In the genomic region with DNA sequence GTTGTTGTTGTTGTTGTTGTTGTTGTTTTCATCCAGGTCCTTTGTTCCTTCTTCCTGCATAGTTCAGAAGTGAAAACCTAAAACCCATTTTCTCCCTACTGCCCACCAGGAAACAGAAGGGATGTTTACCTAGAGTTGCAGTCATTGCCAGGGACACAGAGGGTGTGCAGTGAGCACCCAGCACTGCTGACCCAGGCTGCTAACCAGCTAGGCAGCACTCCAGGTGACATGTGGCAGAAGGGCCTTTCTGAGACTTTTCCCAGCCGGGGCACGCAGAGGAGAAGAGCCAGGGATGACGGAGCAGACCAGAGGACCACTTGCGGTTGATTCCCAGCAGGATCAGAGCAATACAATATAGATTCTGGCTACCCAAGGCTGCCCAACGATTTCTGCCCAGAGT, we compare ENCODE assay signal across 34 cellular contexts.
"Had no signal": no experiment of that assay in that cellular context is flagged by ENCODE, and none has a peak within 500 bp of the region (broad histone marks: within the 10 kb centered on the region; RNA-seq: fewer than 3 reads in every experiment).

No MANE protein-coding gene starts in this region.

- DNase-seq: activated B cell treated with CpG ODN at 0.5 μM for 24 hours; activated CD4-positive, alpha-beta memory T cell treated with anti-CD3 and anti-CD28 coated beads for 36 hours; activated CD4-positive, alpha-beta T cell treated with anti-CD3 and anti-CD28 coated beads for 4 hours; activated CD4-positive, alpha-beta T cell treated with anti-CD3 and anti-CD28 coated beads, Interleukin-2, amount 50 U/mL, for 1 hour; activated CD4-positive, CD25-positive, alpha-beta regulatory T cell treated with anti-CD3 and anti-CD28 coated beads, Interleukin-2, amount 50 U/mL, for 72 hours; activated CD8-positive, alpha-beta memory T cell treated with anti-CD3 and anti-CD28 coated beads, Interleukin-2, amount 50 U/mL, for 48 hours; activated effector memory CD4-positive, alpha-beta T cell treated with Interleukin-2 at 50 U/mL for 16 hours; activated naive CD4-positive, alpha-beta T cell treated with anti-CD3 and anti-CD28 coated beads, Interleukin-2, amount 50 U/mL, for 16 hours; activated naive CD8-positive, alpha-beta T cell treated with anti-CD3 and anti-CD28 coated beads for 36 hours; activated T-cell treated with anti-CD3 and anti-CD28 coated beads, Interleukin-2, amount 50 U/mL, for 48 hours; amniotic stem cell; aorta; brain microvascular endothelial cell; Kasumi-1; KG1; MG63; NCI-H1048; NCI-H146; NCI-H187; NCI-H2029 treated with DMSO at 0.1 percent for 48 hours; NCI-H2171 treated with DMSO at 0.1 percent for 48 hours; NCI-H226; NCI-H510A; NCI-H526; NCI-H82; NK-92 treated with Interleukin-12 subunit alpha and Interleukin-12 subunit beta, amount 100 ng/mL, for 24 hours; PC-3; Peyer's patch; RPMI8226; SW 1271; T-helper 1 cell; T-helper 2 cell; T-helper 9 cell had no signal

- ATAC-seq: PC-3 had no signal

- H3K36me3 ChIP-seq: brain microvascular endothelial cell, MG63, Peyer's patch had no signal

- H3K27ac ChIP-seq: brain microvascular endothelial cell, Peyer's patch, VCaP had no signal

- H3K4me3 ChIP-seq: MG63, Peyer's patch had no signal

- H3K4me1 ChIP-seq: Peyer's patch had no signal

- H3K9me3 ChIP-seq: MG63, Peyer's patch had no signal

- H3K27me3 ChIP-seq: brain microvascular endothelial cell, MG63, Peyer's patch had no signal
